14 cellular contexts compared by ENCODE assay signal in the genomic region with DNA sequence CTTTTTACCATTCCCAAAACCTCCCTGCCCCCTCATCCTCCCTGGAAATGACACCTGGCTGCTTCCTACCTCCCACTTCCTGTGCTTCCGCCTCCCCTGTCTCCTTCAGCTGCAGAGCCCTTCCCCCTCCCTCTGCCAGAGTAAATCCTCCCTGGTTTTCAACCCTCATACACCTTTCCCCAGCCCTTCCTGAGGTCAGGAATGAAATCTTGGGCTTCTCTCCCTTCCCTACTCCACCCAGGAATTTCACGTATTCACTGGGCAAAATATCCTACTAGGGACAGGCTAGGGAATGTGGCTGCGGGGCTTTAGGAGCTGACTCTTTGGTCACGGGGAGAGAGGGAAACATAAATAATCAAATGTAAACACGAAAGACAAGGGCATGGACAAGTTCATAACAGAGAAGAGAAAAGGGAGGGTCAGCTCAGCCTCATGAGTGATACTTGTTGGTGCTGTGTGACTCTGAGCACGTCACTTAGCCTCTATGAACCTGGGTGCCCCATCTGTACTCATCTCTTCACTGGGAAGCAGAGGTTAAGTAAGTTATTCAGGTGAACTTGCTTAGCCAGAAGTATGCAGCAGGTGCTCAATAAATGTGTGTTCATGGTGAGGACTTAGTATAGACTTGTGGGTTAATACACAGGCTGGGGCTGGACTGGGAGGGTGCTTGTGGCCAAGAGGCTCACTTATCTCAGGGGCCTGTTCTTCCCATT. TPM values are rescaled to one million over a fixed set of nuclear protein-coding genes. Genes with fewer than 3 reads are reported as not detected.
DNase-seq lines count a peak whose midpoint lies in the region; ATAC-seq and TF ChIP-seq lines count a peak whose summit lies in the region.
"Had no signal": no experiment of that assay in that cellular context is flagged by ENCODE, and none has a peak within 500 bp of the region (broad histone marks: within the 10 kb centered on the region; RNA-seq: fewer than 3 reads in every experiment).

No MANE protein-coding gene starts in this region.

- peak overlapping the region; percentile 68 for H3K4me2 ChIP-seq in GM23338
- H3K4me2 ChIP-seq: KMS-11 had no signal

- peak overlapping the region; percentile 41 for H3K4me3 Mint-ChIP-seq in GM23338
- H3K4me3 Mint-ChIP-seq: stimulated activated naive CD8-positive, alpha-beta T cell treated with anti-CD3 and anti-CD28 coated beads, Interleukin-15, Interleukin-2, amounts not matched to agents 100 ng/mL and 50 ng/mL, for 24 hours had no signal

- H3F3A ChIP-seq in GM23338 (replicated peaks; ENCODE audit: low read depth), result no peaks in the 10 kb centered on the region

- H3K4me1 ChIP-seq in ACC112 (ENCODE audit: control insufficient read depth, insufficient read depth, low read length, unreplicated experiment) (peaks cover 38% of the 10 kb centered on the region), GM23338 (ENCODE audit: insufficient read depth) (peaks cover 42% of the 10 kb centered on the region)

- peaks cover 41% of the 10 kb centered on the region for H3K4me1 Mint-ChIP-seq in GM23338

- H2AFZ ChIP-seq in ACC112 (ENCODE audit: low read length, unreplicated experiment) (no peak overlapping the region), GM23338 (no peak overlapping the region)

- peak overlapping the region; percentile 93 for H3K27ac Mint-ChIP-seq in GM23338
- H3K27ac Mint-ChIP-seq: stimulated activated naive CD8-positive, alpha-beta T cell treated with anti-CD3 and anti-CD28 coated beads, Interleukin-15, Interleukin-2, amounts not matched to agents 100 ng/mL and 50 ng/mL, for 24 hours had no signal

- no peaks in the 10 kb centered on the region for H3K27me3 ChIP-seq in ACC112 (ENCODE audit: insufficient read depth, low read length)
- no peaks in the 10 kb centered on the region for H3K27me3 ChIP-seq in GM23338 (ENCODE audit: insufficient read depth)

- H3K9me2 ChIP-seq in GM23338 (ENCODE audit: insufficient read depth), result no peaks in the 10 kb centered on the region

- H3K36me3 Mint-ChIP-seq in GM23338 (ENCODE audit: low read depth), result no peaks in the 10 kb centered on the region

- H3K27me3 Mint-ChIP-seq in GM23338 (ENCODE audit: insufficient read depth, low read depth, poor library complexity), result peaks cover 8% of the 10 kb centered on the region

- H3K36me3 ChIP-seq in ACC112 (ENCODE audit: insufficient read depth, low read length), result no peaks in the 10 kb centered on the region
- no peaks in the 10 kb centered on the region for H3K36me3 ChIP-seq in GM23338 (ENCODE audit: insufficient read depth)

- DNase-seq in GM23338 (ENCODE audit: low spot score), result peak; percentile 81
- peak; percentile 56 for DNase-seq in UCSD-AML1 (lab: John Stamatoyannopoulos, UW; ENCODE audit: unreplicated experiment)
- DNase-seq in iPS-NIHi7 (ENCODE audit: extremely low spot score), result peak; percentile 78
- DNase-seq in T-helper 9 cell, result no peak
- DNase-seq: C1 segment of cervical spinal cord; NCI-H187; posterior cingulate gyrus; stimulated activated CD4-positive, alpha-beta T cell treated with anti-CD3 and anti-CD28 coated beads, Interleukin-4, amount 100 ng/mL, for 1 hour had no signal

- H3K79me2 ChIP-seq in ACC112 (ENCODE audit: control insufficient read depth, insufficient read depth, low read length, unreplicated experiment) (no peaks in the 10 kb centered on the region), GM23338 (replicated peaks; ENCODE audit: insufficient read depth) (no peaks in the 10 kb centered on the region)

- H3K4me3 ChIP-seq in ACC112 (ENCODE audit: low read depth, low read length) (no peak overlapping the region), GM23338 (peak overlapping the region; percentile 20)

- no peaks in the 10 kb centered on the region for H4K20me1 ChIP-seq in GM23338 (replicated peaks; ENCODE audit: insufficient read depth)

- ATAC-seq in GM23338 (peak; percentile 88), GM21825 (IDR thresholded peaks at IDR 0.05; ENCODE audit: unreplicated experiment) (no peak), GM21786 (IDR thresholded peaks at IDR 0.05; ENCODE audit: unreplicated experiment) (no peak), HG03354 (IDR thresholded peaks at IDR 0.05; ENCODE audit: poor library complexity, severe bottlenecking, unreplicated experiment) (no peak)

- no peaks in the 10 kb centered on the region for H3K9me3 Mint-ChIP-seq in GM23338
- H3K9me3 Mint-ChIP-seq: stimulated activated naive CD8-positive, alpha-beta T cell treated with anti-CD3 and anti-CD28 coated beads, Interleukin-15, Interleukin-2, amounts not matched to agents 100 ng/mL and 50 ng/mL, for 24 hours had no signal

- TF ChIP-seq CTCF in GM23338 (conservative IDR thresholded peaks at IDR 0.05; ENCODE audit: low read depth in 2 of 2), result no peak

- peak overlapping the region; percentile 7; the same call in 1 of the 2 replicates for H3K27ac ChIP-seq in ACC112 (ENCODE audit: low read depth, low read length)
- H3K27ac ChIP-seq in GM23338 (ENCODE audit: low read depth), result peak overlapping the region; percentile 83
- H3K27ac ChIP-seq: KMS-11 had no signal

TF ChIP-seq in GM23338, 12 proteins besides CTCF, POLR2A, EP300 and RAD21 (continues in another document):
- TF ChIP-seq, protein P1, sequence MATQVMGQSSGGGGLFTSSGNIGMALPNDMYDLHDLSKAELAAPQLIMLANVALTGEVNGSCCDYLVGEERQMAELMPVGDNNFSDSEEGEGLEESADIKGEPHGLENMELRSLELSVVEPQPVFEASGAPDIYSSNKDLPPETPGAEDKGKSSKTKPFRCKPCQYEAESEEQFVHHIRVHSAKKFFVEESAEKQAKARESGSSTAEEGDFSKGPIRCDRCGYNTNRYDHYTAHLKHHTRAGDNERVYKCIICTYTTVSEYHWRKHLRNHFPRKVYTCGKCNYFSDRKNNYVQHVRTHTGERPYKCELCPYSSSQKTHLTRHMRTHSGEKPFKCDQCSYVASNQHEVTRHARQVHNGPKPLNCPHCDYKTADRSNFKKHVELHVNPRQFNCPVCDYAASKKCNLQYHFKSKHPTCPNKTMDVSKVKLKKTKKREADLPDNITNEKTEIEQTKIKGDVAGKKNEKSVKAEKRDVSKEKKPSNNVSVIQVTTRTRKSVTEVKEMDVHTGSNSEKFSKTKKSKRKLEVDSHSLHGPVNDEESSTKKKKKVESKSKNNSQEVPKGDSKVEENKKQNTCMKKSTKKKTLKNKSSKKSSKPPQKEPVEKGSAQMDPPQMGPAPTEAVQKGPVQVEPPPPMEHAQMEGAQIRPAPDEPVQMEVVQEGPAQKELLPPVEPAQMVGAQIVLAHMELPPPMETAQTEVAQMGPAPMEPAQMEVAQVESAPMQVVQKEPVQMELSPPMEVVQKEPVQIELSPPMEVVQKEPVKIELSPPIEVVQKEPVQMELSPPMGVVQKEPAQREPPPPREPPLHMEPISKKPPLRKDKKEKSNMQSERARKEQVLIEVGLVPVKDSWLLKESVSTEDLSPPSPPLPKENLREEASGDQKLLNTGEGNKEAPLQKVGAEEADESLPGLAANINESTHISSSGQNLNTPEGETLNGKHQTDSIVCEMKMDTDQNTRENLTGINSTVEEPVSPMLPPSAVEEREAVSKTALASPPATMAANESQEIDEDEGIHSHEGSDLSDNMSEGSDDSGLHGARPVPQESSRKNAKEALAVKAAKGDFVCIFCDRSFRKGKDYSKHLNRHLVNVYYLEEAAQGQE (IDR thresholded peaks at IDR 0.05; ENCODE audit: unreplicated experiment), result no peak

RNA-seq across cellular contexts. Expression of a gene that starts 10.1 kb away (rescaled TPM):
- 35.0 and 35.9 TPM in 2 replicates for total RNA-seq in GM23338 (2014; rRNA removed; shearing (Covaris generic))
- polyA plus RNA-seq in GM23338 (2016; fragmentation: Nextera tagmentation; extraction: Ambion mirVana), result 10.8 and 15.4 TPM in 2 replicates
